Comparison of ENCODE assay signal across 7 cellular contexts in the genomic region with DNA sequence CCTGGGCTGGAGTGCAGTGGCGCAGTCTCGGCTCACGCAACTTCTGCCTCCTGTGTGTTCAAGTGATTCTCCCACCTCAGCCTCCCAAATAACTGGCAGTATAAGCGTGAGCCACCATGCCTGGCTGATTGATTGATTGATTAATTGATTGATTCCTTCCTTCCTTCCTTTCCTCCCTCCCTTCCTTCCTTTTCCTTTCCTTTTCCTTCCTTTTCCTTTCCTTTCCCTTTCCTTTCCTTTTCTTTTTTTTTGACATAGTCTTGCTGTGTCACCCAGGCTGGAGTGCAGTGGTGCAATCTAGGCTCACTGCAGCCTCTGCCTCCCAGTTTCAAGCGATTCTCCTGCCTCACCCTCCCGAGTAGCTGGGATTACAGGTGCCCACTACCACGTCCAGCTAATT. TPM values are rescaled to one million over a fixed set of nuclear protein-coding genes. Genes with fewer than 3 reads are reported as not detected.
"Had no signal": no experiment of that assay in that cellular context is flagged by ENCODE, and none has a peak within 500 bp of the region (broad histone marks: within the 10 kb centered on the region; RNA-seq: fewer than 3 reads in every experiment).

No MANE protein-coding gene starts in this region.

RNA-seq across cellular contexts. Expression of a gene that starts 30.4 kb away (rescaled TPM):
- total RNA-seq: M059J, PC-3, Right ventricle myocardium inferior, RPMI7951, SJCRH30, SK-MEL-5, T-cell had no signal
